Comparison of ENCODE assay signal across 34 cellular contexts in the genomic region with DNA sequence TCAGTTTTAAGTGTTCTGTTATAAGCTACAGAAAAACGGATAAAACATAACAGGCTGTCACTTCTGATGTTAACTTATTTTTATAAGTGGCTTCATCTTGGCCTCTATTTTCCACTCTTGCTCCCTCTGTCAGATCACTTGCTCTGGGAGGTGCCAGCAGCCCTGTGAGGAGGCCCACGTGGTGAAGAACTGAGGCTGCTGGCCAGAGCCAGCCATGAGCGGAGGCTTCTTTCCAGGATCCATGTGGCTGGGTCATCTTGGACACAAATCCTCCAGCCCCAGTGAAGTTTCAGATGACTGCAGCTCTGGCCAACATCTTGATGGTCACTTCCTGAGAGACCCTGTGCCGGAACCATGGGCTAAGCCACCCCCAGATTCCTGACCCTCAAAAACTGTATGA. TPM values are rescaled to one million over a fixed set of nuclear protein-coding genes. Genes with fewer than 3 reads are reported as not detected.
"Had no signal": no experiment of that assay in that cellular context is flagged by ENCODE, and none has a peak within 500 bp of the region (broad histone marks: within the 10 kb centered on the region; RNA-seq: fewer than 3 reads in every experiment).

No MANE protein-coding gene starts in this region.

- H3K27ac ChIP-seq: adrenal gland, body of pancreas, breast epithelium, PC-9, RWPE1, WERI-Rb-1 had no signal

- H3K4me1 Mint-ChIP-seq: T-cell had no signal

- H3K27me3 Mint-ChIP-seq: activated CD4-positive, alpha-beta memory T cell treated with anti-CD3 and anti-CD28 coated beads, Interleukin-2, amount 10 ng/mL, durations not matched to agents 7 days and 5 days had no signal

- H3K4me2 ChIP-seq: PC-9 had no signal

- H3K27ac Mint-ChIP-seq: activated CD4-positive, alpha-beta memory T cell treated with anti-CD3 and anti-CD28 coated beads, Interleukin-2, amount 10 ng/mL, durations not matched to agents 7 days and 5 days; activated CD8-positive, alpha-beta memory T cell treated with anti-CD3 and anti-CD28 coated beads, Interleukin-2, amount 10 ng/mL, durations not matched to agents 7 days and 5 days; activated naive CD4-positive, alpha-beta T cell treated with anti-CD3 and anti-CD28 coated beads for 36 hours; activated naive CD4-positive, alpha-beta T cell treated with anti-CD3 and anti-CD28 coated beads, Interleukin-2, amount 50 U/mL, for 72 hours; T-cell had no signal

- H3K36me3 Mint-ChIP-seq: activated naive CD4-positive, alpha-beta T cell treated with anti-CD3 and anti-CD28 coated beads, Interleukin-2, amount 50 U/mL, for 72 hours had no signal

- H3K9me3 ChIP-seq: adrenal gland, body of pancreas, breast epithelium had no signal

- H3K36me3 ChIP-seq: adrenal gland, breast epithelium, WERI-Rb-1 had no signal

- H2AFZ ChIP-seq: PC-9 had no signal

- H3K4me3 ChIP-seq: adrenal gland, body of pancreas, breast epithelium, PC-9 had no signal

- H3K4me3 Mint-ChIP-seq: activated CD4-positive, alpha-beta memory T cell treated with anti-CD3 and anti-CD28 coated beads, Interleukin-2, amount 10 ng/mL, durations not matched to agents 7 days and 5 days; activated CD8-positive, alpha-beta memory T cell treated with anti-CD3 and anti-CD28 coated beads, Interleukin-2, amount 10 ng/mL, durations not matched to agents 7 days and 5 days; activated naive CD4-positive, alpha-beta T cell treated with anti-CD3 and anti-CD28 coated beads for 36 hours; T-cell had no signal

- ATAC-seq: activated CD8-positive, alpha-beta memory T cell treated with anti-CD3 and anti-CD28 coated beads, Interleukin-2, amount 10 ng/mL, durations not matched to agents 7 days and 5 days; activated naive CD4-positive, alpha-beta T cell treated with anti-CD3 and anti-CD28 coated beads, Interleukin-2, amount 50 U/mL, for 72 hours; body of pancreas; Right ventricle myocardium inferior; SK-N-SH treated with all-trans-retinoic acid at 6 μM for 48 hours; T-cell had no signal

- H3K4me1 ChIP-seq: breast epithelium had no signal

- DNase-seq: activated CD4-positive, alpha-beta memory T cell treated with anti-CD3 and anti-CD28 coated beads, Interleukin-2, amount 10 ng/mL, durations not matched to agents 7 days and 5 days; activated CD4-positive, alpha-beta T cell treated with anti-CD3 and anti-CD28 coated beads for 1 hour; activated CD4-positive, alpha-beta T cell treated with anti-CD3 and anti-CD28 coated beads for 48 hours; activated CD4-positive, CD25-positive, alpha-beta regulatory T cell; activated CD8-positive, alpha-beta memory T cell treated with anti-CD3 and anti-CD28 coated beads for 24 hours; activated CD8-positive, alpha-beta memory T cell treated with anti-CD3 and anti-CD28 coated beads, Interleukin-2, amount 10 ng/mL, durations not matched to agents 7 days and 5 days; activated CD8-positive, alpha-beta memory T cell treated with anti-CD3 and anti-CD28 coated beads, Interleukin-2, amount 50 U/mL, for 48 hours; activated gamma-delta T cell treated with Interleukin-2 at 50 U/mL for 16 hours; activated naive CD4-positive, alpha-beta T cell treated with anti-CD3 and anti-CD28 coated beads for 36 hours; activated T-cell treated with anti-CD3 and anti-CD28 coated beads, Interleukin-2, amount 50 U/mL, for 48 hours; adrenal gland; body of pancreas; NCI-H1092 treated with DMSO at 0.1 percent for 48 hours; NCI-H1417; NCI-H146; NCI-H187; NCI-H2107; NCI-H2171; NCI-H510A; NCI-H526; NCI-H748 treated with DMSO at 0.1 percent for 48 hours; NK-92 treated with Interleukin-12 subunit alpha and Interleukin-12 subunit beta, amount 100 ng/mL, for 24 hours; PC-9; SIG-M5; T-cell; T-helper 2 cell; T-helper 9 cell; WERI-Rb-1 had no signal

- H3K27me3 ChIP-seq: adrenal gland, body of pancreas, breast epithelium had no signal

RNA-seq across cellular contexts. Expression of a gene that starts 7.5 kb away (rescaled TPM):
- total RNA-seq: SK-MEL-5 had no signal
